Comparison of ENCODE assay signal across 8 cellular contexts in genomic region chr17:2395258-2396170, GRCh38. TPM values are rescaled to one million over a fixed set of nuclear protein-coding genes. Genes with fewer than 3 reads are reported as not detected.
A peak's percentile ranks its signal among the peaks of the same experiment; 100 is the strongest.
DNase-seq lines count a peak whose midpoint lies in the region; ATAC-seq lines count a peak whose summit lies in the region.

No MANE protein-coding gene starts in this region.

- H3K9me3 ChIP-seq in naive thymus-derived CD4-positive, alpha-beta T cell (ENCODE audit: control insufficient read depth in 2 of 3, low read length in 3 of 3), result no peaks in the 10 kb centered on the region

- no peaks in the 10 kb centered on the region for H3K27me3 Mint-ChIP-seq in naive thymus-derived CD4-positive, alpha-beta T cell

- peaks cover 0 to 12% (median 0%) of the 10 kb centered on the region in 11 donors for H3K9me3 Mint-ChIP-seq in naive thymus-derived CD4-positive, alpha-beta T cell

- peak; percentile 45 for DNase-seq in COLO668 (lab: John Stamatoyannopoulos, UW; ENCODE audit: unreplicated experiment)
- peak; percentile 17 for DNase-seq in NCI-H69 (lab: John Stamatoyannopoulos, UW)
- DNase-seq in ecto neural progenitor cell (ENCODE audit: low spot score), result peak; percentile 54
- DNase-seq in naive thymus-derived CD4-positive, alpha-beta T cell, result no peak
- no peak for DNase-seq in Ammon's horn (ENCODE audit: low spot score)
- no peak for DNase-seq in mesenteric fat pad (ENCODE audit: low spot score)
- DNase-seq in NCI-H2107 (lab: John Stamatoyannopoulos, UW), result no peak

- H3K4me3 ChIP-seq in naive thymus-derived CD4-positive, alpha-beta T cell (ENCODE audit: low read length), result no peak overlapping the region

- H3K27me3 ChIP-seq in naive thymus-derived CD4-positive, alpha-beta T cell (ENCODE audit: control insufficient read depth in 2 of 2, insufficient read depth in 2 of 2, low read length in 2 of 2), result no peaks in the 10 kb centered on the region

- POLR2A ChIA-PET in naive thymus-derived CD4-positive, alpha-beta T cell (lab: Charles Lee), result no interaction called here

- H3K4me3 Mint-ChIP-seq in naive thymus-derived CD4-positive, alpha-beta T cell, result peak overlapping the region; percentile 69 to 100 (median 87)

- CTCF ChIA-PET in naive thymus-derived CD4-positive, alpha-beta T cell (lab: Charles Lee), result no interaction called here

- intact Hi-C loops in naive thymus-derived CD4-positive, alpha-beta T cell (cut with micrococcal nuclease), result no loop called here

- H3K36me3 ChIP-seq in naive thymus-derived CD4-positive, alpha-beta T cell (ENCODE audit: control insufficient read depth in 2 of 3, insufficient read depth in 3 of 3, low read length in 3 of 3), result peaks cover 0 to 9% (median 0%) of the 10 kb centered on the region in 3 experiments

- peaks cover 41 to 64% (median 53%) of the 10 kb centered on the region in 7 donors for H3K4me1 Mint-ChIP-seq in naive thymus-derived CD4-positive, alpha-beta T cell

- no peak overlapping the region for H3K27ac ChIP-seq in naive thymus-derived CD4-positive, alpha-beta T cell (ENCODE audit: low read depth, low read length)

- ATAC-seq in naive thymus-derived CD4-positive, alpha-beta T cell, result no peak
- ATAC-seq in GM18519 (IDR thresholded peaks at IDR 0.05; ENCODE audit: low FRiP score, unreplicated experiment), result no peak

- peaks cover 15 to 60% of the 10 kb centered on the region in 2 donors for H3K4me1 ChIP-seq in naive thymus-derived CD4-positive, alpha-beta T cell (ENCODE audit: control insufficient read depth in 2 of 2, insufficient read depth in 2 of 2, low read length in 2 of 2)

- H3K27ac Mint-ChIP-seq in naive thymus-derived CD4-positive, alpha-beta T cell, result peak overlapping the region in 7 of 9 donors; percentile 36 to 100 (median 68)

- H3K36me3 Mint-ChIP-seq in naive thymus-derived CD4-positive, alpha-beta T cell, result peaks cover 0 to 4% (median 0%) of the 10 kb centered on the region in 5 donors

RNA-seq across cellular contexts. Expression of gene MNT, which starts 5.3 kb away (rescaled TPM):
- 100 to 1,000 TPM in 1 of 5 experiments, 10 to 100 TPM in 4; 31.4 to 106 (median 55.5) TPM for total RNA-seq in naive thymus-derived CD4-positive, alpha-beta T cell
- polyA plus RNA-seq in naive thymus-derived CD4-positive, alpha-beta T cell, result 1 to 10 TPM in 1 of 2 donors, under 1 TPM in 1; 0.65 to 1.0 TPM
- 34.9 TPM for total RNA-seq in mesenteric fat pad

RNA-seq across cellular contexts. Expression of gene SGSM2, which starts 58.2 kb away (rescaled TPM):
- total RNA-seq in naive thymus-derived CD4-positive, alpha-beta T cell, result 100 to 1,000 TPM in 4 of 5 experiments, 10 to 100 TPM in 1; 70.8 to 151 (median 138) TPM
- 10 to 100 TPM in 1 of 2 donors, 1 to 10 TPM in 1; 9.4 to 22.7 TPM for polyA plus RNA-seq in naive thymus-derived CD4-positive, alpha-beta T cell
- total RNA-seq in mesenteric fat pad, result 35.6 TPM

RNA-seq across cellular contexts. Expression of gene TSR1, which starts 59.3 kb away (rescaled TPM):
- 10 to 100 TPM; 22.9 to 42.8 (median 30.0) TPM for total RNA-seq in naive thymus-derived CD4-positive, alpha-beta T cell
- 10 to 100 TPM; 13.1 to 21.6 TPM for polyA plus RNA-seq in naive thymus-derived CD4-positive, alpha-beta T cell
- 34.5 TPM for total RNA-seq in mesenteric fat pad

Comparison
In these comparisons a context has a peak if more than half of its experiments do, and no peak if none do; other contexts are left out.
1. DNase-seq: peak in COLO668 (single experiment), NCI-H69 (single experiment) and ecto neural progenitor cell (single experiment); none in naive thymus-derived CD4-positive, alpha-beta T cell (0 of 9), Ammon's horn (single experiment), mesenteric fat pad (single experiment) and NCI-H2107 (single experiment).